In the genomic region with DNA sequence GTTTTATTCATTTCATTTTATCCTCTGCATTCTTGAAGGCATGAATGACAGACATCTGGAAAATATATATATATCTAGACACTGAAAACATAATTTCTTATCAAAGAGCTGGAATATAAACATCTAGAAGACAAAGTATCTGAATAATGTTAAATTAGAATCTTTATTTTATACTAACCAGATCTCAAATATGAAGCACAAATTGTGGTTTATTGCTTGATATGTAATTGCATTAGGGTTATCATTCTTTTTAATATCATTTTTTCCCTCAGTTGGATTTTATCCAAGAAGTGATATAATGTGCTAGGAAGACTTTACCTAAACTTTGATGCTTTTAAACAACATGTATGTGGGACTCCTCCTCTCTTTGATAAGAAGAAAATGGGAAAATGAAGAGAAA, we compare ENCODE assay signal across 1 cellular context.
TF ChIP-seq lines count a peak whose summit lies in the region.

No MANE protein-coding gene starts in this region.

TF ChIP-seq in SK-N-SH treated with all-trans-retinoic acid at 6 μM for 48 hours, 23 proteins besides CTCF, POLR2A, EP300 and RAD21 (continued from another document):
- TF ChIP-seq, protein P1, sequence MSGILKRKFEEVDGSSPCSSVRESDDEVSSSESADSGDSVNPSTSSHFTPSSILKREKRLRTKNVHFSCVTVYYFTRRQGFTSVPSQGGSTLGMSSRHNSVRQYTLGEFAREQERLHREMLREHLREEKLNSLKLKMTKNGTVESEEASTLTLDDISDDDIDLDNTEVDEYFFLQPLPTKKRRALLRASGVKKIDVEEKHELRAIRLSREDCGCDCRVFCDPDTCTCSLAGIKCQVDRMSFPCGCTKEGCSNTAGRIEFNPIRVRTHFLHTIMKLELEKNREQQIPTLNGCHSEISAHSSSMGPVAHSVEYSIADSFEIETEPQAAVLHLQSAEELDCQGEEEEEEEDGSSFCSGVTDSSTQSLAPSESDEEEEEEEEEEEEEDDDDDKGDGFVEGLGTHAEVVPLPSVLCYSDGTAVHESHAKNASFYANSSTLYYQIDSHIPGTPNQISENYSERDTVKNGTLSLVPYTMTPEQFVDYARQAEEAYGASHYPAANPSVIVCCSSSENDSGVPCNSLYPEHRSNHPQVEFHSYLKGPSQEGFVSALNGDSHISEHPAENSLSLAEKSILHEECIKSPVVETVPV (CRISPR knock-in tag; IDR thresholded peaks at IDR 0.05), result 0 out of 2 replicates have a peak, but pooled peaks have one; percentile 54
- no peak for TF ChIP-seq ZNF8 (CRISPR knock-in tag; IDR thresholded peaks at IDR 0.05)
- TF ChIP-seq ZC3H10 (CRISPR knock-in tag; IDR thresholded peaks at IDR 0.05), result no peak
- TF ChIP-seq ZNF70 (CRISPR knock-in tag; IDR thresholded peaks at IDR 0.05), result no peak
- TF ChIP-seq, protein P2, sequence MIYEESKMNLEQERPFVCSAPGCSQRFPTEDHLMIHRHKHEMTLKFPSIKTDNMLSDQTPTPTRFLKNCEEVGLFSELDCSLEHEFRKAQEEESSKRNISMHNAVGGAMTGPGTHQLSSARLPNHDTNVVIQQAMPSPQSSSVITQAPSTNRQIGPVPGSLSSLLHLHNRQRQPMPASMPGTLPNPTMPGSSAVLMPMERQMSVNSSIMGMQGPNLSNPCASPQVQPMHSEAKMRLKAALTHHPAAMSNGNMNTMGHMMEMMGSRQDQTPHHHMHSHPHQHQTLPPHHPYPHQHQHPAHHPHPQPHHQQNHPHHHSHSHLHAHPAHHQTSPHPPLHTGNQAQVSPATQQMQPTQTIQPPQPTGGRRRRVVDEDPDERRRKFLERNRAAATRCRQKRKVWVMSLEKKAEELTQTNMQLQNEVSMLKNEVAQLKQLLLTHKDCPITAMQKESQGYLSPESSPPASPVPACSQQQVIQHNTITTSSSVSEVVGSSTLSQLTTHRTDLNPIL (CRISPR knock-in tag; IDR thresholded peaks at IDR 0.05; ENCODE audit: low read depth), result 0 out of 2 replicates have a peak, but pooled peaks have one; percentile 50
